ENCODE assay signal across 9 cellular contexts in the genomic region with DNA sequence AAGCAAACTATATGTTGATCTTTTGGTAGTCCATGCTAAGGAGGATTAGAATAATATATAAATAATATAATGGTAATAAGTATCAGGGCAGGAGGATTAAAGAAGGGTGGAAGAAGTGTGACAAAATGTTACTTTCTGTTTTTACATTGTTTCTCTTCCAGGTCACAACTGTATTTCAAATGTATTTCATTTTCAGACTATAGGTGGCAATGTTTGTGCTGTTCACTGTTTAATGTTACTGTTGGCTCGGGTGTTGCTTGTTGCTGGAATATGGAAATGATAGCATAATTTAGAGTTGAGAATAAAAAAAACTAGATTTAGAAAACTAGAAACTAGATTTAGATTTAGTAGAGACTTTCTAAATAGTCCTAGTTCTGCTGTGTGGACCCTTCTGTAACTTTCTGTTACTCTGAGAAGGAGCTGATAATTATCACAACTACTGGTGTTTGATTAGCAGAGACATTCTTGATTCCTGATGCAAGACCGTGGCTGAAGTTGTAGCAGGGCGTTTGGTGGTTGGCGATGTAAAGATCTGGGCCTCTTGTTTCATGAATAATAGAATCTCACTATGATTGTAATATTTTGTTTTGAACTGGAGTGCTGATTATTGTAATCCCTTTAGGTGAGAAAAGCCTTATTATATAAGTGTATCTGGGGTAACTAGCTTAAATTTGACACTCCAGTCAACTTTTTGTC. TPM values are rescaled to one million over a fixed set of nuclear protein-coding genes. Genes with fewer than 3 reads are reported as not detected.
DNase-seq lines count a peak whose midpoint lies in the region; ATAC-seq, FAIRE-seq and TF ChIP-seq lines count a peak whose summit lies in the region.
"Had no signal": no experiment of that assay in that cellular context is flagged by ENCODE, and none has a peak within 500 bp of the region (broad histone marks: within the 10 kb centered on the region; RNA-seq: fewer than 3 reads in every experiment).

No MANE protein-coding gene starts in this region.

- ATAC-seq in HG03066 (IDR thresholded peaks at IDR 0.05; ENCODE audit: low read depth, unreplicated experiment), result peak; percentile 75
- ATAC-seq in memory B cell (ENCODE audit: low read depth), result peak; percentile 65
- no peak for ATAC-seq in GM21423 (IDR thresholded peaks at IDR 0.05; ENCODE audit: unreplicated experiment)
- no peak for ATAC-seq in GM21576 (IDR thresholded peaks at IDR 0.05; ENCODE audit: unreplicated experiment)

- TF ChIP-seq CTCF in WERI-Rb-1 (IDR thresholded peaks at IDR 0.05; ENCODE audit: low read depth, low read length), result peak; percentile 21; the same call in 1 of the 2 replicates

- peak; percentile 76 for FAIRE-seq in GM12891 (lab: Jason Lieb, UNC)

- peaks cover 17% of the 10 kb centered on the region for H3K36me3 ChIP-seq in WERI-Rb-1

- H3K36me3 Mint-ChIP-seq in memory B cell, result peaks cover 3% of the 10 kb centered on the region
- no peaks in the 10 kb centered on the region for H3K36me3 Mint-ChIP-seq in activated CD4-positive, alpha-beta memory T cell treated with anti-CD3 and anti-CD28 coated beads, Interleukin-2, amount 10 ng/mL, durations not matched to agents 7 days and 5 days (ENCODE audit: low read depth)
- H3K36me3 Mint-ChIP-seq: T-cell had no signal

- no peak for TF ChIP-seq POLR2A in GM12891 (IDR thresholded peaks at IDR 0.05; ENCODE audit: low read depth, low read length)

- DNase-seq in GM12891 (ENCODE audit: insufficient read length, low spot score) (no peak), WERI-Rb-1 (no peak), memory B cell (ENCODE audit: low spot score in 2 of 2) (no peak), T-helper 1 cell (no peak)
- DNase-seq in activated CD4-positive, alpha-beta memory T cell treated with anti-CD3 and anti-CD28 coated beads, Interleukin-2, amount 10 ng/mL, durations not matched to agents 7 days and 5 days, result no peak
- DNase-seq: T-cell had no signal

- CTCF ChIA-PET in activated CD4-positive, alpha-beta memory T cell treated with anti-CD3 and anti-CD28 coated beads, Interleukin-2, amount 10 ng/mL, durations not matched to agents 7 days and 5 days (lab: Charles Lee), result interaction anchor here (0.9 to 2.1 kb wide), 2 partner anchors 9 to 69 kb away, joined by 3 to 11 read pairs; partner anchors contain the start of gene NEDD4L

- H3K27ac Mint-ChIP-seq in memory B cell, result no peak overlapping the region
- no peak overlapping the region for H3K27ac Mint-ChIP-seq in activated CD4-positive, alpha-beta memory T cell treated with anti-CD3 and anti-CD28 coated beads, Interleukin-2, amount 10 ng/mL, durations not matched to agents 7 days and 5 days
- H3K27ac Mint-ChIP-seq: T-cell had no signal

- no peaks in the 10 kb centered on the region for H3K9me3 ChIP-seq in WERI-Rb-1 (ENCODE audit: severe bottlenecking)

- peaks cover 8% of the 10 kb centered on the region for H3K4me1 Mint-ChIP-seq in memory B cell
- peaks cover 4% of the 10 kb centered on the region for H3K4me1 Mint-ChIP-seq in activated CD4-positive, alpha-beta memory T cell treated with anti-CD3 and anti-CD28 coated beads, Interleukin-2, amount 10 ng/mL, durations not matched to agents 7 days and 5 days

- H3K9me3 Mint-ChIP-seq in memory B cell, result no peaks in the 10 kb centered on the region
- H3K9me3 Mint-ChIP-seq in activated CD4-positive, alpha-beta memory T cell treated with anti-CD3 and anti-CD28 coated beads, Interleukin-2, amount 10 ng/mL, durations not matched to agents 7 days and 5 days, result no peaks in the 10 kb centered on the region
- H3K9me3 Mint-ChIP-seq: T-cell had no signal

- no peaks in the 10 kb centered on the region for H3K27me3 ChIP-seq in WERI-Rb-1 (ENCODE audit: insufficient read depth, low read depth, severe bottlenecking)

- no peak overlapping the region for H3K4me3 ChIP-seq in WERI-Rb-1 (ENCODE audit: low read depth, low read length)

- POLR2A ChIA-PET in activated CD4-positive, alpha-beta memory T cell treated with anti-CD3 and anti-CD28 coated beads, Interleukin-2, amount 10 ng/mL, durations not matched to agents 7 days and 5 days (lab: Charles Lee), result interaction anchor here (0.6 kb wide), 2 partner anchors 86 to 226 kb away, joined by 3 to 4 read pairs; no protein-coding TSS in a partner anchor

- no peak overlapping the region for H3K4me3 Mint-ChIP-seq in memory B cell
- no peak overlapping the region for H3K4me3 Mint-ChIP-seq in activated CD4-positive, alpha-beta memory T cell treated with anti-CD3 and anti-CD28 coated beads, Interleukin-2, amount 10 ng/mL, durations not matched to agents 7 days and 5 days
- H3K4me3 Mint-ChIP-seq: T-cell had no signal

- H3K27me3 Mint-ChIP-seq in memory B cell, result no peaks in the 10 kb centered on the region
- peaks cover 9% of the 10 kb centered on the region for H3K27me3 Mint-ChIP-seq in activated CD4-positive, alpha-beta memory T cell treated with anti-CD3 and anti-CD28 coated beads, Interleukin-2, amount 10 ng/mL, durations not matched to agents 7 days and 5 days

- H3K27ac ChIP-seq in WERI-Rb-1, result no peak overlapping the region

TF ChIP-seq in GM12891, 5 proteins besides CTCF, POLR2A, EP300 and RAD21:
- TF ChIP-seq PAX5 (IDR thresholded peaks at IDR 0.05; ENCODE audit: insufficient read depth, low read length, severe bottlenecking) (no peak), TAF1 (IDR thresholded peaks at IDR 0.05; ENCODE audit: low read depth, low read length) (no peak)

RNA-seq across cellular contexts. Expression of gene NEDD4L, which starts 7.9 kb away (rescaled TPM):
- 8.8 TPM for polyA plus RNA-seq in GM12891 (2012; ENCODE audit: low read depth, missing spikeins)
- 1 to 10 TPM; 4.6 to 5.8 TPM for total RNA-seq in activated CD4-positive, alpha-beta memory T cell treated with anti-CD3 and anti-CD28 coated beads, Interleukin-2, amount 10 ng/mL, durations not matched to agents 7 days and 5 days

Comparison
In these comparisons a context has a peak if more than half of its experiments do, and no peak if none do; other contexts are left out.
1. ATAC-seq: peak in HG03066 (single experiment) and memory B cell (single experiment); none in GM21423 (single experiment) and GM21576 (single experiment).